ENCODE assay signal across 16 cellular contexts in genomic region chr6:52579006-52579660, GRCh38. TPM values are rescaled to one million over a fixed set of nuclear protein-coding genes. Genes with fewer than 3 reads are reported as not detected.
A peak's percentile ranks its signal among the peaks of the same experiment; 100 is the strongest.
DNase-seq lines count a peak whose midpoint lies in the region; ATAC-seq and TF ChIP-seq lines count a peak whose summit lies in the region.
"Had no signal": no experiment of that assay in that cellular context is flagged by ENCODE, and none has a peak within 500 bp of the region (broad histone marks: within the 10 kb centered on the region; RNA-seq: fewer than 3 reads in every experiment).

No MANE protein-coding gene starts in this region.

- H3K56ac ChIP-seq in IMR-90 (ENCODE audit: extremely low read depth, insufficient read depth, low read length) = no peak overlapping the region

- H3K9me1 ChIP-seq in IMR-90 (ENCODE audit: insufficient read depth, low read length) = 0 out of 2 replicates have a peak, but pooled peaks cover 6% of the 10 kb centered on the region

- H3K4me1 Mint-ChIP-seq in immature natural killer cell = peaks cover 31 to 35% of the 10 kb centered on the region in 2 donors

- no peak overlapping the region for H3K9ac ChIP-seq in IMR-90 (ENCODE audit: low read depth, low read length)
- no peak overlapping the region for H3K9ac ChIP-seq in trophoblast cell (ENCODE audit: low read length)
- H3K9ac ChIP-seq: BLaER1 treated with 17β-estradiol and CSF1 and Interleukin-3, amounts not matched to agents 10 nM and 100 nM; KMS-11 had no signal

- peaks cover 12 to 29% (median 13%) of the 10 kb centered on the region in 3 donors for H3K27me3 Mint-ChIP-seq in immature natural killer cell (ENCODE audit: low read depth in 3 of 3)

- no peak for TF ChIP-seq RAD21 in IMR-90 (IDR thresholded peaks at IDR 0.05; ENCODE audit: low read length)

- H3K36me3 ChIP-seq in IMR-90 (ENCODE audit: control insufficient read depth, insufficient read depth, low read length) (peaks cover 2% of the 10 kb centered on the region; the same call in 1 of the 2 replicates), trophoblast cell (ENCODE audit: control insufficient read depth in 1 of 2, insufficient read depth in 2 of 2, low read length in 2 of 2) (no peaks in the 10 kb centered on the region)

- DNase-seq in DMS 273 (lab: John Stamatoyannopoulos, UW; ENCODE audit: unreplicated experiment) (peak; percentile 12), DMS 273 treated with DMSO at 0.1 percent for 48 hours (lab: John Stamatoyannopoulos, UW) (no peak), IMR-90 (no peak), immature natural killer cell (no peak), trophoblast cell (peak; percentile 76 to 91), NCI-H2029 treated with DMSO at 0.1 percent for 48 hours (lab: John Stamatoyannopoulos, UW) (no peak), EL (no peak)
- DNase-seq: DND-41, GF-D8, NCI-H187 treated with DMSO at 0.1 percent for 48 hours, NCI-H2171, SHP77 had no signal

- H2AK5ac ChIP-seq in IMR-90 (ENCODE audit: low read depth, low read length) (peak overlapping the region; percentile 62; the same call in 1 of the 2 replicates), trophoblast cell (ENCODE audit: low read length) (peak overlapping the region; percentile 40)

- H2BK15ac ChIP-seq in IMR-90 (ENCODE audit: low read depth, low read length) = 0 out of 3 replicates have a peak overlapping the region, but pooled peaks have one; percentile 11

- intact Hi-C loops in IMR-90 (cut with micrococcal nuclease) = no loop called here

- no peak for ATAC-seq in IMR-90 (ENCODE audit: low read depth)
- ATAC-seq in GM18873 (IDR thresholded peaks at IDR 0.05; ENCODE audit: low FRiP score, unreplicated experiment) = no peak

- no peak overlapping the region for H3K14ac ChIP-seq in IMR-90 (replicated peaks; ENCODE audit: low read depth, low read length)
- H3K14ac ChIP-seq in trophoblast cell (ENCODE audit: low read length) = no peak overlapping the region

- H3K27ac ChIP-seq in IMR-90 (ENCODE audit: insufficient read depth, low read length) (no peak overlapping the region), trophoblast cell (ENCODE audit: low read depth, low read length) (no peak overlapping the region)
- H3K27ac ChIP-seq: 22Rv1; BLaER1 treated with 17β-estradiol and CSF1 and Interleukin-3, amounts not matched to agents 10 nM and 100 nM; KMS-11 had no signal

- no peak overlapping the region for H3K4me2 ChIP-seq in IMR-90 (ENCODE audit: low read depth, low read length)
- no peak overlapping the region for H3K4me2 ChIP-seq in trophoblast cell (ENCODE audit: low read length)
- H3K4me2 ChIP-seq: KMS-11 had no signal

- H3K9me3 Mint-ChIP-seq in immature natural killer cell = no peaks in the 10 kb centered on the region

- TF ChIP-seq CTCF in IMR-90 (conservative IDR thresholded peaks at IDR 0.05; ENCODE audit: low read depth, low read length) = no peak

- no peak overlapping the region for H4K8ac ChIP-seq in IMR-90 (ENCODE audit: low read depth in 2 of 2, low read length in 2 of 2)
- no peak overlapping the region for H4K8ac ChIP-seq in trophoblast cell (ENCODE audit: low read depth, low read length)

- BruUV-seq in IMR-90 (replicated peaks; lab: Mats Ljungman, UMichigan) = no TSS peak

- H2BK20ac ChIP-seq in IMR-90 (ENCODE audit: low read depth, low read length) = no peak overlapping the region

- H3K18ac ChIP-seq in IMR-90 (ENCODE audit: low read depth, low read length) (no peak overlapping the region), trophoblast cell (ENCODE audit: low read length) (no peak overlapping the region)

- H3K79me1 ChIP-seq in IMR-90 (ENCODE audit: low read depth in 1 of 2, low read length in 2 of 2) (peaks cover 0 to 26% of the 10 kb centered on the region in 2 experiments; a peak in 3 of 4 replicates), trophoblast cell (ENCODE audit: low read length) (peaks cover 11% of the 10 kb centered on the region)

- dilution Hi-C loops in IMR-90 (cut with HindIII; ENCODE audit: low sequenced_read_pairs, unreplicated experiment) = no loop called here

- H4K5ac ChIP-seq in IMR-90 (ENCODE audit: low read depth, low read length) = no peak overlapping the region

- H3K9me3 ChIP-seq in IMR-90 (ENCODE audit: control insufficient read depth, insufficient read depth, low read length) = no peaks in the 10 kb centered on the region
- H3K9me3 ChIP-seq in trophoblast cell (ENCODE audit: insufficient read depth, low read depth, low read length) = peaks cover 2% of the 10 kb centered on the region

- H3K23ac ChIP-seq in IMR-90 (ENCODE audit: low read depth, low read length) (no peak overlapping the region), trophoblast cell (ENCODE audit: low read length) (no peak overlapping the region)

- no peaks in the 10 kb centered on the region for H3K27me3 ChIP-seq in IMR-90 (ENCODE audit: control insufficient read depth, insufficient read depth, low read length)
- no peaks in the 10 kb centered on the region for H3K27me3 ChIP-seq in trophoblast cell (ENCODE audit: insufficient read depth, low read length)
- H3K27me3 ChIP-seq: BLaER1 treated with 17β-estradiol and CSF1 and Interleukin-3, amounts not matched to agents 10 nM and 100 nM had no signal

- H3K36me3 Mint-ChIP-seq in immature natural killer cell = peaks cover 3 to 16% (median 15%) of the 10 kb centered on the region in 3 donors

- H4K20me1 ChIP-seq in IMR-90 (ENCODE audit: insufficient read depth, low read length) = peaks cover 21% of the 10 kb centered on the region

- H4K91ac ChIP-seq in IMR-90 (ENCODE audit: insufficient read depth, low read depth, low read length) (no peak overlapping the region), trophoblast cell (ENCODE audit: low read depth, low read length) (no peak overlapping the region)

- H2BK12ac ChIP-seq in trophoblast cell (ENCODE audit: low read length) = no peak overlapping the region

- H3K27ac Mint-ChIP-seq in immature natural killer cell = peak overlapping the region in 5 of 6 donors; percentile 10 to 80 (median 48)

- H3K4ac ChIP-seq in IMR-90 (ENCODE audit: low read depth, low read length) (no peak overlapping the region), trophoblast cell (ENCODE audit: low read depth, low read length) (no peak overlapping the region)

- H3K4me1 ChIP-seq in IMR-90 (ENCODE audit: control insufficient read depth, insufficient read depth, low read length) = peaks cover 3% of the 10 kb centered on the region
- H3K4me1 ChIP-seq in trophoblast cell (ENCODE audit: control insufficient read depth in 1 of 2, insufficient read depth in 2 of 2, low read length in 2 of 2) = peaks cover 22 to 24% of the 10 kb centered on the region in 2 experiments

- H3K4me3 Mint-ChIP-seq in immature natural killer cell = peak overlapping the region in 3 of 5 donors; percentile 2 to 80 (median 41)

- POLR2A ChIA-PET in IMR-90 (lab: Charles Lee; ENCODE audit: unreplicated experiment) = no interaction called here

- no peak for TF ChIP-seq POLR2A in IMR-90 (IDR thresholded peaks at IDR 0.05; ENCODE audit: low read depth, low read length)

- in situ Hi-C loops in IMR-90 (cut with MboI; ENCODE audit: low sequenced_read_pairs) = loop anchor here (5.0 kb wide), 1 partner anchor 73 kb away; no protein-coding TSS in a partner anchor

- no peak overlapping the region for H2BK5ac ChIP-seq in IMR-90 (ENCODE audit: low read depth, low read length, poor library complexity, severe bottlenecking)
- no peak overlapping the region for H2BK5ac ChIP-seq in trophoblast cell (ENCODE audit: low read depth, low read length, poor library complexity)

- CTCF ChIA-PET in IMR-90 (lab: Yijun Ruan, JAX) = no interaction called here

- peaks cover 11% of the 10 kb centered on the region for H3K79me2 ChIP-seq in trophoblast cell (ENCODE audit: control insufficient read depth, insufficient read depth, low read length, poor library complexity)

- no peak overlapping the region for H2AK9ac ChIP-seq in IMR-90 (replicated peaks; ENCODE audit: low read depth, low read length, poor library complexity)

- no peak overlapping the region for H4K12ac ChIP-seq in trophoblast cell (ENCODE audit: low read depth, low read length)

- no CpG with 5 or more reads among the region's 6 CpGs for WGBS in IMR-90 (ENCODE audit: extremely low coverage in 2 of 2, insufficient read length in 1 of 2), 2 experiments
- WGBS in trophoblast cell (ENCODE audit: extremely low coverage, insufficient coverage, insufficient read length) = no CpG with 5 or more reads among the region's 6 CpGs

- no peak overlapping the region for H3K4me3 ChIP-seq in IMR-90 (ENCODE audit: insufficient read depth, low read depth, low read length)
- no peak overlapping the region for H3K4me3 ChIP-seq in trophoblast cell (ENCODE audit: low read depth, low read length)
- H3K4me3 ChIP-seq: BLaER1 treated with 17β-estradiol and CSF1 and Interleukin-3, amounts not matched to agents 10 nM and 100 nM had no signal

- H2BK120ac ChIP-seq in IMR-90 (ENCODE audit: low read depth, low read length) (no peak overlapping the region), trophoblast cell (ENCODE audit: insufficient read depth, low read length, poor library complexity) (no peak overlapping the region)

- H2AFZ ChIP-seq in IMR-90 (replicated peaks; ENCODE audit: low read length, poor library complexity) (no peak overlapping the region), trophoblast cell (ENCODE audit: insufficient read depth, low read length, poor library complexity) (no peak overlapping the region)

TF ChIP-seq in IMR-90, 13 proteins besides CTCF, POLR2A, EP300 and RAD21:
- no peak for TF ChIP-seq BHLHE40 (IDR thresholded peaks at IDR 0.05; ENCODE audit: low read depth, low read length)

RNA-seq across cellular contexts. Expression of gene TRAM2, which starts 2.3 kb away (rescaled TPM):
- total RNA-seq in IMR-90 (2012; rRNA removed) = 77.2 and 81.1 TPM in 2 replicates
- polyA plus RNA-seq in IMR-90 (2012; rRNA removed) (94.2 and 95.7 TPM in 2 replicates), immature natural killer cell (1 to 10 TPM; 1.7 to 7.0 (median 4.4) TPM)
- polyA plus RNA-seq in IMR-90 (2012; cell fraction: cytosol; rRNA removed) = 51.8 and 52.7 TPM in 2 replicates
- polyA plus RNA-seq in IMR-90 (2012; cell fraction: nucleus; rRNA removed; ENCODE audit: low replicate concordance) = 86.8 and 207 TPM in 2 replicates
- polyA plus RNA-seq in trophoblast cell (2013) = 30.3 and 31.3 TPM in 2 replicates

Comparison
In these comparisons a context has a peak if more than half of its experiments do, and no peak if none do; other contexts are left out.
1. DNase-seq: peak in DMS 273 (single experiment) and trophoblast cell (2 of 2); none in DMS 273 treated with DMSO at 0.1 percent for 48 hours (single experiment), IMR-90 (single experiment), immature natural killer cell (0 of 3), NCI-H2029 treated with DMSO at 0.1 percent for 48 hours (single experiment) and EL (single experiment).
2. RNA of gene TRAM2, which starts 2.3 kb away (polyA plus RNA-seq): 51.8 to 207 TPM in IMR-90; 1.7 to 7.0 TPM in immature natural killer cell; every median in the first group is over 4 times any median in the second.